1 cellular context compared by ENCODE assay signal in the genomic region with DNA sequence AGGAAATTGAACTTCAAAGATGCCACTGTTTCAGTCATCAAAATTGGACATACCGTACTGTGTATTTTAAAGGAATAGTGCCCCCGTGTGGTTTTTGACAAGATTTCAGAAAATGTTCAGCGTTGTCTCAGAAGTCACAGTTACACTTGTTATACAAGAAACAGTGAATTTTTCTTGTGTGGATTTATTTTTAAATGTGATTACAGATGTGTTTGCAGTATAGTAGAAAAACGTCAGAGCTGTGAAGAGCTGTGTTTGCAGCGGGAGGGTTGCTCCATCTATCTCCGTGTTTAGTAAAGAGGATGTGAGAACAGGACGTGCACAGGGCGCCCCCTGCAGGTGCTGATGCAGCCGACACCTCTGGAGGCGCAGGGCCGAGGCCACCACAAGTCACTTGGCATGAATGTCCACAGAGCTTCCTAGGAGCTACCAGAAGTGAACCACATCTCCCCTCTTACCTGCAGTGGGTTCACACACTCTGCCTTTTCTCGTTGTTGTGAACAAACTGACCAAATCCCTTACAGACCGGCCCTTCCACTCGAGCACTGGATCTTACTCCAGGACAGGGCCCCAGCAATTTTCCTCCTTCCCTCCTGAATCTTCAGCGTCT.
TF ChIP-seq lines count a peak whose summit lies in the region.

No MANE protein-coding gene starts in this region.

TF ChIP-seq in HepG2, 621 proteins besides CTCF, POLR2A, EP300 and RAD21 (continued from another document and continues in another):
- TF ChIP-seq, protein P1, sequence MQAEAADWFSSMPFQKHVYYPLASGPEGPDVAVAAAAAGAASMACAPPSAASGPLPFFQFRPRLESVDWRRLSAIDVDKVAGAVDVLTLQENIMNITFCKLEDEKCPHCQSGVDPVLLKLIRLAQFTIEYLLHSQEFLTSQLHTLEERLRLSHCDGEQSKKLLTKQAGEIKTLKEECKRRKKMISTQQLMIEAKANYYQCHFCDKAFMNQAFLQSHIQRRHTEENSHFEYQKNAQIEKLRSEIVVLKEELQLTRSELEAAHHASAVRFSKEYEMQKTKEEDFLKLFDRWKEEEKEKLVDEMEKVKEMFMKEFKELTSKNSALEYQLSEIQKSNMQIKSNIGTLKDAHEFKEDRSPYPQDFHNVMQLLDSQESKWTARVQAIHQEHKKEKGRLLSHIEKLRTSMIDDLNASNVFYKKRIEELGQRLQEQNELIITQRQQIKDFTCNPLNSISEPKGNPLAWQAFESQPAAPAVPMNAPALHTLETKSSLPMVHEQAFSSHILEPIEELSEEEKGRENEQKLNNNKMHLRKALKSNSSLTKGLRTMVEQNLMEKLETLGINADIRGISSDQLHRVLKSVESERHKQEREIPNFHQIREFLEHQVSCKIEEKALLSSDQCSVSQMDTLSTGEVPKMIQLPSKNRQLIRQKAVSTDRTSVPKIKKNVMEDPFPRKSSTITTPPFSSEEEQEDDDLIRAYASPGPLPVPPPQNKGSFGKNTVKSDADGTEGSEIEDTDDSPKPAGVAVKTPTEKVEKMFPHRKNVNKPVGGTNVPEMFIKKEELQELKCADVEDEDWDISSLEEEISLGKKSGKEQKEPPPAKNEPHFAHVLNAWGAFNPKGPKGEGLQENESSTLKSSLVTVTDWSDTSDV (CRISPR knock-in tag; IDR thresholded peaks at IDR 0.05), result no peak
- peak; percentile 57; the same call in 1 of the 2 replicates for TF ChIP-seq SALL1 (CRISPR knock-in tag; IDR thresholded peaks at IDR 0.05)
- TF ChIP-seq, protein P2, sequence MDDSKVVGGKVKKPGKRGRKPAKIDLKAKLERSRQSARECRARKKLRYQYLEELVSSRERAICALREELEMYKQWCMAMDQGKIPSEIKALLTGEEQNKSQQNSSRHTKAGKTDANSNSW (CRISPR knock-in tag; IDR thresholded peaks at IDR 0.05; ENCODE audit: borderline replicate concordance), result no peak
- no peak for TF ChIP-seq ZNF331 (CRISPR knock-in tag; IDR thresholded peaks at IDR 0.05)
- TF ChIP-seq SIN3A (IDR thresholded peaks at IDR 0.05; ENCODE audit: borderline replicate concordance, low read depth, low read length), result no peak
- no peak for TF ChIP-seq ZNF670 (CRISPR knock-in tag; IDR thresholded peaks at IDR 0.05; ENCODE audit: borderline replicate concordance)
- TF ChIP-seq MAF1 (CRISPR knock-in tag; IDR thresholded peaks at IDR 0.05; ENCODE audit: borderline replicate concordance), result no peak
- no peak for TF ChIP-seq PHF21A (CRISPR knock-in tag; IDR thresholded peaks at IDR 0.05)
- TF ChIP-seq, protein P3, sequence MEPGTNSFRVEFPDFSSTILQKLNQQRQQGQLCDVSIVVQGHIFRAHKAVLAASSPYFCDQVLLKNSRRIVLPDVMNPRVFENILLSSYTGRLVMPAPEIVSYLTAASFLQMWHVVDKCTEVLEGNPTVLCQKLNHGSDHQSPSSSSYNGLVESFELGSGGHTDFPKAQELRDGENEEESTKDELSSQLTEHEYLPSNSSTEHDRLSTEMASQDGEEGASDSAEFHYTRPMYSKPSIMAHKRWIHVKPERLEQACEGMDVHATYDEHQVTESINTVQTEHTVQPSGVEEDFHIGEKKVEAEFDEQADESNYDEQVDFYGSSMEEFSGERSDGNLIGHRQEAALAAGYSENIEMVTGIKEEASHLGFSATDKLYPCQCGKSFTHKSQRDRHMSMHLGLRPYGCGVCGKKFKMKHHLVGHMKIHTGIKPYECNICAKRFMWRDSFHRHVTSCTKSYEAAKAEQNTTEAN (CRISPR knock-in tag; conservative IDR thresholded peaks at IDR 0.05), result no peak
- TF ChIP-seq, protein P4, sequence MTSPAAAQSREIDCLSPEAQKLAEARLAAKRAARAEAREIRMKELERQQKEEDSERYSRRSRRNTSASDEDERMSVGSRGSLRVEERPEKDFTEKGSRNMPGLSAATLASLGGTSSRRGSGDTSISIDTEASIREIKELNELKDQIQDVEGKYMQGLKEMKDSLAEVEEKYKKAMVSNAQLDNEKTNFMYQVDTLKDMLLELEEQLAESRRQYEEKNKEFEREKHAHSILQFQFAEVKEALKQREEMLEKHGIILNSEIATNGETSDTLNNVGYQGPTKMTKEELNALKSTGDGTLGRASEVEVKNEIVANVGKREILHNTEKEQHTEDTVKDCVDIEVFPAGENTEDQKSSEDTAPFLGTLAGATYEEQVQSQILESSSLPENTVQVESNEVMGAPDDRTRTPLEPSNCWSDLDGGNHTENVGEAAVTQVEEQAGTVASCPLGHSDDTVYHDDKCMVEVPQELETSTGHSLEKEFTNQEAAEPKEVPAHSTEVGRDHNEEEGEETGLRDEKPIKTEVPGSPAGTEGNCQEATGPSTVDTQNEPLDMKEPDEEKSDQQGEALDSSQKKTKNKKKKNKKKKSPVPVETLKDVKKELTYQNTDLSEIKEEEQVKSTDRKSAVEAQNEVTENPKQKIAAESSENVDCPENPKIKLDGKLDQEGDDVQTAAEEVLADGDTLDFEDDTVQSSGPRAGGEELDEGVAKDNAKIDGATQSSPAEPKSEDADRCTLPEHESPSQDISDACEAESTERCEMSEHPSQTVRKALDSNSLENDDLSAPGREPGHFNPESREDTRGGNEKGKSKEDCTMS (CRISPR knock-in tag; conservative IDR thresholded peaks at IDR 0.05), result no peak
- TF ChIP-seq, protein P5, sequence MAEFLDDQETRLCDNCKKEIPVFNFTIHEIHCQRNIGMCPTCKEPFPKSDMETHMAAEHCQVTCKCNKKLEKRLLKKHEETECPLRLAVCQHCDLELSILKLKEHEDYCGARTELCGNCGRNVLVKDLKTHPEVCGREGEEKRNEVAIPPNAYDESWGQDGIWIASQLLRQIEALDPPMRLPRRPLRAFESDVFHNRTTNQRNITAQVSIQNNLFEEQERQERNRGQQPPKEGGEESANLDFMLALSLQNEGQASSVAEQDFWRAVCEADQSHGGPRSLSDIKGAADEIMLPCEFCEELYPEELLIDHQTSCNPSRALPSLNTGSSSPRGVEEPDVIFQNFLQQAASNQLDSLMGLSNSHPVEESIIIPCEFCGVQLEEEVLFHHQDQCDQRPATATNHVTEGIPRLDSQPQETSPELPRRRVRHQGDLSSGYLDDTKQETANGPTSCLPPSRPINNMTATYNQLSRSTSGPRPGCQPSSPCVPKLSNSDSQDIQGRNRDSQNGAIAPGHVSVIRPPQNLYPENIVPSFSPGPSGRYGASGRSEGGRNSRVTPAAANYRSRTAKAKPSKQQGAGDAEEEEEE (CRISPR knock-in tag; IDR thresholded peaks at IDR 0.05; ENCODE audit: borderline replicate concordance), result no peak
- TF ChIP-seq, protein P6, sequence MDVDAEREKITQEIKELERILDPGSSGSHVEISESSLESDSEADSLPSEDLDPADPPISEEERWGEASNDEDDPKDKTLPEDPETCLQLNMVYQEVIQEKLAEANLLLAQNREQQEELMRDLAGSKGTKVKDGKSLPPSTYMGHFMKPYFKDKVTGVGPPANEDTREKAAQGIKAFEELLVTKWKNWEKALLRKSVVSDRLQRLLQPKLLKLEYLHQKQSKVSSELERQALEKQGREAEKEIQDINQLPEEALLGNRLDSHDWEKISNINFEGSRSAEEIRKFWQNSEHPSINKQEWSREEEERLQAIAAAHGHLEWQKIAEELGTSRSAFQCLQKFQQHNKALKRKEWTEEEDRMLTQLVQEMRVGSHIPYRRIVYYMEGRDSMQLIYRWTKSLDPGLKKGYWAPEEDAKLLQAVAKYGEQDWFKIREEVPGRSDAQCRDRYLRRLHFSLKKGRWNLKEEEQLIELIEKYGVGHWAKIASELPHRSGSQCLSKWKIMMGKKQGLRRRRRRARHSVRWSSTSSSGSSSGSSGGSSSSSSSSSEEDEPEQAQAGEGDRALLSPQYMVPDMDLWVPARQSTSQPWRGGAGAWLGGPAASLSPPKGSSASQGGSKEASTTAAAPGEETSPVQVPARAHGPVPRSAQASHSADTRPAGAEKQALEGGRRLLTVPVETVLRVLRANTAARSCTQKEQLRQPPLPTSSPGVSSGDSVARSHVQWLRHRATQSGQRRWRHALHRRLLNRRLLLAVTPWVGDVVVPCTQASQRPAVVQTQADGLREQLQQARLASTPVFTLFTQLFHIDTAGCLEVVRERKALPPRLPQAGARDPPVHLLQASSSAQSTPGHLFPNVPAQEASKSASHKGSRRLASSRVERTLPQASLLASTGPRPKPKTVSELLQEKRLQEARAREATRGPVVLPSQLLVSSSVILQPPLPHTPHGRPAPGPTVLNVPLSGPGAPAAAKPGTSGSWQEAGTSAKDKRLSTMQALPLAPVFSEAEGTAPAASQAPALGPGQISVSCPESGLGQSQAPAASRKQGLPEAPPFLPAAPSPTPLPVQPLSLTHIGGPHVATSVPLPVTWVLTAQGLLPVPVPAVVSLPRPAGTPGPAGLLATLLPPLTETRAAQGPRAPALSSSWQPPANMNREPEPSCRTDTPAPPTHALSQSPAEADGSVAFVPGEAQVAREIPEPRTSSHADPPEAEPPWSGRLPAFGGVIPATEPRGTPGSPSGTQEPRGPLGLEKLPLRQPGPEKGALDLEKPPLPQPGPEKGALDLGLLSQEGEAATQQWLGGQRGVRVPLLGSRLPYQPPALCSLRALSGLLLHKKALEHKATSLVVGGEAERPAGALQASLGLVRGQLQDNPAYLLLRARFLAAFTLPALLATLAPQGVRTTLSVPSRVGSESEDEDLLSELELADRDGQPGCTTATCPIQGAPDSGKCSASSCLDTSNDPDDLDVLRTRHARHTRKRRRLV (CRISPR knock-in tag; IDR thresholded peaks at IDR 0.05), result no peak
- TF ChIP-seq, protein P7, sequence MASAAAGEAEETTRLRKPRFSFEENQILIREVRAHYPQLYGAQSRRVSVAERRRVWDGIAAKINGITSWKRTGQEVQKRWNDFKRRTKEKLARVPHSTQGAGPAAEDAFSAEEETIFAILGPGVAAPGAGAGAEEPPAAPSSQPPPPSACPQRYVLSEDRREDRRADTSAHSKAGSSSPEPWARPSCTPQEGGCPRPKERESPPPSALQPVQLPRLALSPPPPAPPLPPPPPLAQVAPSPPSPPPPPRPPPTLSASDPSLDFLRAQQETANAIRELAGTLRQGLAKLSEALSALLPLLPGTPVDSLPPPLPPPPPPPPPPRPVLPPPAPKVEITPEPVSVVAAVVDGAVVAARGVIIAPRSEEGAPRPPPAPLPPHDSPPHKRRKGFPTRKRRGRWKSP (CRISPR knock-in tag; IDR thresholded peaks at IDR 0.05), result no peak
- TF ChIP-seq, protein P8, sequence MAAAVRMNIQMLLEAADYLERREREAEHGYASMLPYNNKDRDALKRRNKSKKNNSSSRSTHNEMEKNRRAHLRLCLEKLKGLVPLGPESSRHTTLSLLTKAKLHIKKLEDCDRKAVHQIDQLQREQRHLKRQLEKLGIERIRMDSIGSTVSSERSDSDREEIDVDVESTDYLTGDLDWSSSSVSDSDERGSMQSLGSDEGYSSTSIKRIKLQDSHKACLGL (CRISPR knock-in tag; IDR thresholded peaks at IDR 0.05), result no peak
- TF ChIP-seq POLR2AphosphoS2 (IDR thresholded peaks at IDR 0.05; ENCODE audit: low read depth, low read length), result no peak
- 0 out of 2 replicates have a peak, but pooled peaks have one; percentile 41 for TF ChIP-seq HOXA5 (CRISPR knock-in tag; IDR thresholded peaks at IDR 0.05)
- TF ChIP-seq, protein P9, sequence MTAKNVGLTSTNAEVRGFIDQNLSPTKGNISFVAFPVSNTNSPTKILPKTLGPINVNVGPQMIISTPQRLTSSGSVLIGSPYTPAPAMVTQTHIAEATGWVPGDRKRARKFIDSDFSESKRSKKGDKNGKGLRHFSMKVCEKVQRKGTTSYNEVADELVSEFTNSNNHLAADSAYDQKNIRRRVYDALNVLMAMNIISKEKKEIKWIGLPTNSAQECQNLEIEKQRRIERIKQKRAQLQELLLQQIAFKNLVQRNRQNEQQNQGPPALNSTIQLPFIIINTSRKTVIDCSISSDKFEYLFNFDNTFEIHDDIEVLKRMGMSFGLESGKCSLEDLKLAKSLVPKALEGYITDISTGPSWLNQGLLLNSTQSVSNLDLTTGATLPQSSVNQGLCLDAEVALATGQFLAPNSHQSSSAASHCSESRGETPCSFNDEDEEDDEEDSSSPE (CRISPR knock-in tag; IDR thresholded peaks at IDR 0.05), result 0 out of 2 replicates have a peak, but pooled peaks have one; percentile 31
- TF ChIP-seq ZNF343 (CRISPR knock-in tag; IDR thresholded peaks at IDR 0.05), result no peak
- no peak for TF ChIP-seq MBD4 (IDR thresholded peaks at IDR 0.05; ENCODE audit: borderline replicate concordance, low read length)
- TF ChIP-seq TBP (CRISPR knock-in tag; IDR thresholded peaks at IDR 0.05), result no peak
- TF ChIP-seq AKAP8 (CRISPR knock-in tag; IDR thresholded peaks at IDR 0.05), result no peak
- TF ChIP-seq SMAD3 (CRISPR knock-in tag; IDR thresholded peaks at IDR 0.05), result no peak
- peak; percentile 62 for TF ChIP-seq RXRA (CRISPR knock-in tag; IDR thresholded peaks at IDR 0.05)
- no peak for TF ChIP-seq ZNF564 (CRISPR knock-in tag; IDR thresholded peaks at IDR 0.05)
- TF ChIP-seq, protein P10, sequence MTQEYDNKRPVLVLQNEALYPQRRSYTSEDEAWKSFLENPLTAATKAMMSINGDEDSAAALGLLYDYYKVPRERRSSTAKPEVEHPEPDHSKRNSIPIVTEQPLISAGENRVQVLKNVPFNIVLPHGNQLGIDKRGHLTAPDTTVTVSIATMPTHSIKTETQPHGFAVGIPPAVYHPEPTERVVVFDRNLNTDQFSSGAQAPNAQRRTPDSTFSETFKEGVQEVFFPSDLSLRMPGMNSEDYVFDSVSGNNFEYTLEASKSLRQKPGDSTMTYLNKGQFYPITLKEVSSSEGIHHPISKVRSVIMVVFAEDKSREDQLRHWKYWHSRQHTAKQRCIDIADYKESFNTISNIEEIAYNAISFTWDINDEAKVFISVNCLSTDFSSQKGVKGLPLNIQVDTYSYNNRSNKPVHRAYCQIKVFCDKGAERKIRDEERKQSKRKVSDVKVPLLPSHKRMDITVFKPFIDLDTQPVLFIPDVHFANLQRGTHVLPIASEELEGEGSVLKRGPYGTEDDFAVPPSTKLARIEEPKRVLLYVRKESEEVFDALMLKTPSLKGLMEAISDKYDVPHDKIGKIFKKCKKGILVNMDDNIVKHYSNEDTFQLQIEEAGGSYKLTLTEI (CRISPR knock-in tag; conservative IDR thresholded peaks at IDR 0.05), result no peak
- no peak for TF ChIP-seq ZNF577 (CRISPR knock-in tag; IDR thresholded peaks at IDR 0.05; ENCODE audit: borderline replicate concordance, low read depth)
- TF ChIP-seq ZNF672 (CRISPR knock-in tag; IDR thresholded peaks at IDR 0.05), result no peak
- TF ChIP-seq, protein P11, sequence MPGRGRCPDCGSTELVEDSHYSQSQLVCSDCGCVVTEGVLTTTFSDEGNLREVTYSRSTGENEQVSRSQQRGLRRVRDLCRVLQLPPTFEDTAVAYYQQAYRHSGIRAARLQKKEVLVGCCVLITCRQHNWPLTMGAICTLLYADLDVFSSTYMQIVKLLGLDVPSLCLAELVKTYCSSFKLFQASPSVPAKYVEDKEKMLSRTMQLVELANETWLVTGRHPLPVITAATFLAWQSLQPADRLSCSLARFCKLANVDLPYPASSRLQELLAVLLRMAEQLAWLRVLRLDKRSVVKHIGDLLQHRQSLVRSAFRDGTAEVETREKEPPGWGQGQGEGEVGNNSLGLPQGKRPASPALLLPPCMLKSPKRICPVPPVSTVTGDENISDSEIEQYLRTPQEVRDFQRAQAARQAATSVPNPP (CRISPR knock-in tag; IDR thresholded peaks at IDR 0.05), result 0 out of 2 replicates have a peak, but pooled peaks have one; percentile 55
- TF ChIP-seq SP2 (CRISPR knock-in tag; IDR thresholded peaks at IDR 0.05), result no peak
- no peak for TF ChIP-seq ZNF878 (CRISPR knock-in tag; IDR thresholded peaks at IDR 0.05)
